ENCODE assay signal across 8 cellular contexts in genomic region chrX:19990225-19990518, GRCh38. TPM values are rescaled to one million over a fixed set of nuclear protein-coding genes. Genes with fewer than 3 reads are reported as not detected.
A peak's percentile ranks its signal among the peaks of the same experiment; 100 is the strongest.
DNase-seq lines count a peak whose midpoint lies in the region; ATAC-seq, FAIRE-seq and TF ChIP-seq lines count a peak whose summit lies in the region.

No MANE protein-coding gene starts in this region.

- H4K20me1 ChIP-seq in PC-9 (ENCODE audit: insufficient read depth) (no peaks in the 10 kb centered on the region), endothelial cell of umbilical vein (replicated peaks; ENCODE audit: control insufficient read depth, extremely low read depth, insufficient read depth, low read length) (no peaks in the 10 kb centered on the region)

- DNase-seq in activated CD4-positive, CD25-positive, alpha-beta regulatory T cell (lab: John Stamatoyannopoulos, UW): no peak
- no peak for DNase-seq in HFFc6
- no peak for DNase-seq in PC-9
- DNase-seq in endothelial cell of umbilical vein (ENCODE audit: low read depth, low spot score): peak; percentile 3
- no peak for DNase-seq in natural killer cell treated with Interleukin-12 subunit alpha and Interleukin-12 subunit beta and Interleukin-15 and Interleukin-18, amount 100 ng/mL, for 72 hours (ENCODE audit: low spot score)
- DNase-seq in NOMO-1 (lab: John Stamatoyannopoulos, UW; ENCODE audit: unreplicated experiment in 2 of 2): no peak
- no peak for DNase-seq in NCI-H748 (lab: John Stamatoyannopoulos, UW; ENCODE audit: unreplicated experiment)

- H3K36me3 Mint-ChIP-seq in HFFc6 (ENCODE audit: low read depth): peaks cover 4% of the 10 kb centered on the region; the same call in 1 of the 2 replicates
- no peaks in the 10 kb centered on the region for H3K36me3 Mint-ChIP-seq in natural killer cell treated with Interleukin-12 subunit alpha and Interleukin-12 subunit beta and Interleukin-15 and Interleukin-18, amount 100 ng/mL, for 72 hours

- peak overlapping the region; percentile 92 for H3K4me3 Mint-ChIP-seq in HFFc6
- H3K4me3 Mint-ChIP-seq in natural killer cell treated with Interleukin-12 subunit alpha and Interleukin-12 subunit beta and Interleukin-15 and Interleukin-18, amount 100 ng/mL, for 72 hours: peak overlapping the region; percentile 96

- H3K9me2 ChIP-seq in PC-9 (ENCODE audit: insufficient read depth): no peaks in the 10 kb centered on the region

- H3K27ac ChIP-seq in PC-9 (0 out of 2 replicates have a peak overlapping the region, but pooled peaks have one; percentile 21), endothelial cell of umbilical vein (ENCODE audit: insufficient read depth, low read depth, low read length) (no peak overlapping the region)

- H3K27me3 ChIP-seq in PC-9 (ENCODE audit: insufficient read depth, low read depth) (no peaks in the 10 kb centered on the region), endothelial cell of umbilical vein (ENCODE audit: control insufficient read depth in 2 of 2, insufficient read depth in 2 of 2, low read length in 2 of 2) (no peaks in the 10 kb centered on the region)

- FAIRE-seq in endothelial cell of umbilical vein (lab: Jason Lieb, UNC): no peak

- H3K9me3 ChIP-seq in PC-9 (ENCODE audit: insufficient read depth, low read depth) (no peaks in the 10 kb centered on the region), endothelial cell of umbilical vein (replicated peaks; ENCODE audit: control insufficient read depth, insufficient read depth, low read length) (no peaks in the 10 kb centered on the region)

- TSS peak; percentile 34 for BruUV-seq in PC-9 (replicated peaks; lab: Mats Ljungman, UMichigan)
- BruUV-seq in endothelial cell of umbilical vein (replicated peaks; lab: Mats Ljungman, UMichigan): no TSS peak

- H3K4me3 ChIP-seq in PC-9: peak overlapping the region; percentile 80
- peak overlapping the region; percentile 60 to 74 (median 65) for H3K4me3 ChIP-seq in endothelial cell of umbilical vein (replicated peaks in 1 of 3; ENCODE audit: insufficient read depth in 1 of 3, low read depth in 1 of 3, low read length in 3 of 3)

- H3K4me2 ChIP-seq in PC-9 (peak overlapping the region; percentile 76), endothelial cell of umbilical vein (ENCODE audit: insufficient read depth, low read length) (peak overlapping the region; percentile 84)

- no peak for TF ChIP-seq POLR2A in endothelial cell of umbilical vein (IDR thresholded peaks at IDR 0.05; ENCODE audit: low read depth, low read length)

- H3K9me3 Mint-ChIP-seq in HFFc6: no peaks in the 10 kb centered on the region
- peaks cover 4% of the 10 kb centered on the region for H3K9me3 Mint-ChIP-seq in natural killer cell treated with Interleukin-12 subunit alpha and Interleukin-12 subunit beta and Interleukin-15 and Interleukin-18, amount 100 ng/mL, for 72 hours

- H3K27ac Mint-ChIP-seq in HFFc6: peak overlapping the region; percentile 78
- peak overlapping the region; percentile 55 to 68 for H3K27ac Mint-ChIP-seq in natural killer cell treated with Interleukin-12 subunit alpha and Interleukin-12 subunit beta and Interleukin-15 and Interleukin-18, amount 100 ng/mL, for 72 hours

- peak overlapping the region; percentile 74 for H2AFZ ChIP-seq in PC-9
- peak overlapping the region; percentile 83 for H2AFZ ChIP-seq in endothelial cell of umbilical vein (ENCODE audit: low read depth, low read length)

- no peaks in the 10 kb centered on the region for H3K9me1 ChIP-seq in endothelial cell of umbilical vein (replicated peaks; ENCODE audit: control insufficient read depth, extremely low read depth, insufficient read depth, low read length)

- intact Hi-C loops in PC-9 (cut with micrococcal nuclease; ENCODE audit: unreplicated experiment): loop anchor here (2.0 to 5.0 kb wide), 4 partner anchors 77 to 618 kb away; no protein-coding TSS in a partner anchor
- intact Hi-C loops in endothelial cell of umbilical vein (cut with micrococcal nuclease): loop anchor here (2.0 kb wide), 2 partner anchors 251 to 617 kb away; no protein-coding TSS in a partner anchor

- H3K36me3 ChIP-seq in PC-9 (ENCODE audit: low read depth) (no peaks in the 10 kb centered on the region), endothelial cell of umbilical vein (ENCODE audit: control insufficient read depth in 2 of 2, extremely low read depth in 1 of 2, insufficient read depth in 2 of 2, low read length in 2 of 2) (no peaks in the 10 kb centered on the region)

- CTCF ChIA-PET in PC-9 (lab: Charles Lee) (no interaction called here), endothelial cell of umbilical vein (lab: Charles Lee) (interaction anchor here (1.2 to 1.7 kb wide), 2 partner anchors 19 to 85 kb away, joined by 3 to 11 read pairs; no protein-coding TSS in a partner anchor)

- no peaks in the 10 kb centered on the region for H3F3A ChIP-seq in PC-9 (ENCODE audit: insufficient read depth, low read depth)

- TF ChIP-seq CTCF in HFFc6 (IDR thresholded peaks at IDR 0.05) (no peak), PC-9 (conservative IDR thresholded peaks at IDR 0.05) (no peak), endothelial cell of umbilical vein (IDR thresholded peaks at IDR 0.05; ENCODE audit: extremely low read depth in 1 of 2, insufficient read depth in 1 of 2, low read depth in 1 of 2, low read length in 2 of 2) (no peak)

- peak overlapping the region; percentile 47 for H3K9ac ChIP-seq in endothelial cell of umbilical vein (replicated peaks; ENCODE audit: extremely low read depth, insufficient read depth, low read length)

- ATAC-seq in activated CD4-positive, CD25-positive, alpha-beta regulatory T cell treated with anti-CD3 and anti-CD28 coated beads, Interleukin-2, amount 50 U/mL, for 24 hours: peak; percentile 4 to 10
- ATAC-seq in natural killer cell treated with Interleukin-12 subunit alpha and Interleukin-12 subunit beta and Interleukin-15 and Interleukin-18, amount 100 ng/mL, for 72 hours: no peak

- H3K79me2 ChIP-seq in PC-9 (ENCODE audit: low read depth) (peaks cover 14% of the 10 kb centered on the region), endothelial cell of umbilical vein (ENCODE audit: control insufficient read depth, insufficient read depth, low read length) (no peaks in the 10 kb centered on the region)

- dilution Hi-C loops in endothelial cell of umbilical vein (cut with MboI; ENCODE audit: extremely low pct_ligation_motif_present, low sequenced_read_pairs): no loop called here

- POLR2A ChIA-PET in PC-9 (lab: Charles Lee; ENCODE audit: unreplicated experiment) (no interaction called here), endothelial cell of umbilical vein (lab: Charles Lee) (no interaction called here)

- H3K4me1 Mint-ChIP-seq in HFFc6 (ENCODE audit: low read depth): peaks cover 13% of the 10 kb centered on the region
- H3K4me1 Mint-ChIP-seq in natural killer cell treated with Interleukin-12 subunit alpha and Interleukin-12 subunit beta and Interleukin-15 and Interleukin-18, amount 100 ng/mL, for 72 hours (ENCODE audit: low read depth in 2 of 2): peaks cover 12% of the 10 kb centered on the region in 2 donors

- no peaks in the 10 kb centered on the region for H3K27me3 Mint-ChIP-seq in HFFc6 (ENCODE audit: insufficient read depth)
- peaks cover 0 to 6% of the 10 kb centered on the region in 2 donors for H3K27me3 Mint-ChIP-seq in natural killer cell treated with Interleukin-12 subunit alpha and Interleukin-12 subunit beta and Interleukin-15 and Interleukin-18, amount 100 ng/mL, for 72 hours

- peaks cover 6% of the 10 kb centered on the region; the same call in 1 of the 2 replicates for H3K4me1 ChIP-seq in PC-9 (replicated peaks; ENCODE audit: insufficient read depth)
- peaks cover 3% of the 10 kb centered on the region for H3K4me1 ChIP-seq in endothelial cell of umbilical vein (ENCODE audit: control insufficient read depth, extremely low read depth, insufficient read depth, low read length)

TF ChIP-seq in endothelial cell of umbilical vein, 7 proteins besides CTCF, POLR2A, EP300 and RAD21:
- TF ChIP-seq JUN (IDR thresholded peaks at IDR 0.05; ENCODE audit: borderline replicate concordance, insufficient read depth, insufficient read length, low read depth) (no peak), EZH2 (IDR thresholded peaks at IDR 0.05; ENCODE audit: borderline replicate concordance, low read depth, low read length, severe bottlenecking) (no peak), FOS (IDR thresholded peaks at IDR 0.05; ENCODE audit: borderline replicate concordance, insufficient read depth, low read length) (no peak), GATA2 (IDR thresholded peaks at IDR 0.05; ENCODE audit: insufficient read depth, insufficient read length, low read depth, low read length) (no peak), MAX (IDR thresholded peaks at IDR 0.05; ENCODE audit: insufficient read depth, insufficient read length) (no peak), POLR2AphosphoS5 (IDR thresholded peaks at IDR 0.05; ENCODE audit: insufficient read depth, low read depth, low read length) (no peak), MYC (IDR thresholded peaks at IDR 0.05; ENCODE audit: low read depth, low read length) (no peak)

RNA-seq across cellular contexts. Expression of gene BCLAF3, which starts 0.7 kb away (rescaled TPM):
- total RNA-seq in HFFc6 (2021; fragmentation: NEBNext Ultra II Directional; extraction: Animal tissue kit (Norgen Biotek cat#: 25700)): 1 to 10 TPM; 3.7 to 5.0 (median 4.7) TPM
- 6.7 and 7.9 TPM in 2 replicates for total RNA-seq in PC-9 (2021)
- total RNA-seq in endothelial cell of umbilical vein: 5.0 and 5.1 TPM in 2 replicates
- 0.40 and 5.1 TPM in 2 replicates for polyA plus RNA-seq in endothelial cell of umbilical vein
- polyA plus RNA-seq in endothelial cell of umbilical vein (2011; cell fraction: cytosol; rRNA removed): 0.49 and 0.52 TPM in 2 replicates
- 3.1 and 4.2 TPM in 2 replicates for polyA plus RNA-seq in endothelial cell of umbilical vein (2011; cell fraction: nucleus; rRNA removed)
- polyA plus RNA-seq in endothelial cell of umbilical vein (2012): 3.5 TPM in 2 replicates
- 0.70 and 1.4 TPM in 2 replicates for polyA minus RNA-seq in endothelial cell of umbilical vein
- 1.3 TPM for polyA minus RNA-seq in endothelial cell of umbilical vein (2011; cell fraction: cytosol; rRNA and poly(A)+ RNA removed)
- polyA minus RNA-seq in endothelial cell of umbilical vein (2011; cell fraction: nucleus; rRNA and poly(A)+ RNA removed): 3.4 and 5.8 TPM in 2 replicates
- 1 to 10 TPM; 7.6 to 9.4 TPM for total RNA-seq in natural killer cell treated with Interleukin-12 subunit alpha and Interleukin-12 subunit beta and Interleukin-15 and Interleukin-18, amount 100 ng/mL, for 72 hours

Comparison
In these comparisons a context has a peak if more than half of its experiments do, and no peak if none do; other contexts are left out.
1. ATAC-seq: peak in activated CD4-positive, CD25-positive, alpha-beta regulatory T cell treated with anti-CD3 and anti-CD28 coated beads, Interleukin-2, amount 50 U/mL, for 24 hours (2 of 2); none in natural killer cell treated with Interleukin-12 subunit alpha and Interleukin-12 subunit beta and Interleukin-15 and Interleukin-18, amount 100 ng/mL, for 72 hours (0 of 2).